13 cellular contexts compared by ENCODE assay signal in the genomic region with DNA sequence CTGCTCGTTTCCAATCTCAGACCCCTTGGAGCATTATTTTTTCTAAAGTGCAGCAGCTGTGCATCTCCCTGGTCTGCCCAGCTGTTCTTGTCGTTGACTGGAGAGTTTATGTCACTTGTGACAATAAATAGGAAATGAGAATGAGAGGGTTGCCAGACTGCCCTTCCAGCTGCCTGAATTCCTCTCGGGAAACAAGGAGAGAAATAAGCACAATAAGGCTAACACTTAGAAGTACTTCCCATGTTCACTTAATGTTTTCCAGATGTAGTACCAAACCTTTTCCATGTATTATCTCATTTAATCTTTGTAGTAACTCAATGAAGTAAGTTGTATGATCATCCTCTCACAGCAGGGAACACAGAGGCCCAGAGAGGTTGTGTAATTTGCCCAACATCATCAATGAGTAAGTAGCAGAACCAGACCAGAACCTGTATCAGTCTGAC. TPM values are rescaled to one million over a fixed set of nuclear protein-coding genes. Genes with fewer than 3 reads are reported as not detected.
DNase-seq lines count a peak whose midpoint lies in the region; ATAC-seq, FAIRE-seq and TF ChIP-seq lines count a peak whose summit lies in the region.
"Had no signal": no experiment of that assay in that cellular context is flagged by ENCODE, and none has a peak within 500 bp of the region (broad histone marks: within the 10 kb centered on the region; RNA-seq: fewer than 3 reads in every experiment).

No MANE protein-coding gene starts in this region.

- DNase-seq in NCI-H510A treated with DMSO at 0.1 percent for 48 hours (lab: John Stamatoyannopoulos, UW), result peak; percentile 47
- DNase-seq in NCI-H510A (lab: John Stamatoyannopoulos, UW), result no peak
- DNase-seq in chondrocyte (ENCODE audit: low spot score), result no peak
- peak; percentile 54 for DNase-seq in iris pigment epithelial cell (ENCODE audit: low read depth)
- DNase-seq in upper lobe of right lung, result no peak
- no peak for DNase-seq in H54 (ENCODE audit: insufficient read length, low spot score)
- DNase-seq in GM19238 (ENCODE audit: insufficient read length, low spot score), result no peak
- DNase-seq: activated T-cell treated with anti-CD3 and anti-CD28 coated beads for 4 hours; DND-41; NCI-H446 treated with DMSO at 0.1 percent for 48 hours; stimulated activated naive CD4-positive, alpha-beta T cell had no signal

- H3K4me1 Mint-ChIP-seq in chondrocyte (ENCODE audit: low read depth), result peaks cover 38% of the 10 kb centered on the region

- peaks cover 61% of the 10 kb centered on the region for H3K4me1 ChIP-seq in upper lobe of right lung

- H3K4me3 Mint-ChIP-seq in chondrocyte (ENCODE audit: unreplicated experiment), result no peak overlapping the region

- intact Hi-C loops in upper lobe of right lung (cut with DNase I), result no loop called here

- no peak for TF ChIP-seq POLR2A in H54 (IDR thresholded peaks at IDR 0.05; ENCODE audit: low read depth, low read length)

- ATAC-seq in upper lobe of right lung, result no peak
- no peak for ATAC-seq in GM19035 (IDR thresholded peaks at IDR 0.05; ENCODE audit: unreplicated experiment)

- H3K27ac ChIP-seq in upper lobe of right lung, result peak overlapping the region; percentile 60
- H3K27ac ChIP-seq: neutrophil had no signal

- no peak overlapping the region for H3K4me3 ChIP-seq in upper lobe of right lung

- H3K36me3 ChIP-seq in upper lobe of right lung, result no peaks in the 10 kb centered on the region

- no peaks in the 10 kb centered on the region for H3K27me3 ChIP-seq in upper lobe of right lung
- H3K27me3 ChIP-seq: neutrophil had no signal

- H3K9me3 ChIP-seq in upper lobe of right lung, result no peaks in the 10 kb centered on the region
- H3K9me3 ChIP-seq: neutrophil had no signal

- H3K9me3 Mint-ChIP-seq in chondrocyte (ENCODE audit: low read depth), result no peaks in the 10 kb centered on the region

- no peak for FAIRE-seq in H54 (lab: Jason Lieb, UNC)

- TF ChIP-seq CTCF in chondrocyte (IDR thresholded peaks at IDR 0.05) (no peak), upper lobe of right lung (IDR thresholded peaks at IDR 0.05) (no peak)

- peak overlapping the region; percentile 32 for H3K27ac Mint-ChIP-seq in chondrocyte (ENCODE audit: unreplicated experiment)

- no peaks in the 10 kb centered on the region for H3K36me3 Mint-ChIP-seq in chondrocyte (ENCODE audit: low read depth)

- H3K27me3 Mint-ChIP-seq in chondrocyte (ENCODE audit: low read depth), result no peaks in the 10 kb centered on the region

RNA-seq across cellular contexts. Expression of gene UBTD1, which starts 19.9 kb away (rescaled TPM):
- total RNA-seq in chondrocyte, result 29.3 to 38.2 TPM (median 38.2 TPM) in 3 replicates
- total RNA-seq in upper lobe of right lung, result 37.5 TPM

RNA-seq across cellular contexts. Expression of gene MMS19, which starts 20.4 kb away (rescaled TPM):
- total RNA-seq in chondrocyte (63.4 to 80.2 TPM (median 66.6 TPM) in 3 replicates), upper lobe of right lung (70.7 TPM)

RNA-seq across cellular contexts. Expression of gene ANKRD2, which starts 54.0 kb away (rescaled TPM):
- total RNA-seq in chondrocyte (0.46 to 0.60 TPM (median 0.54 TPM) in 3 replicates), upper lobe of right lung (0.98 TPM)

Comparison
In these comparisons a context has a peak if more than half of its experiments do, and no peak if none do; other contexts are left out.
1. DNase-seq: peak in NCI-H510A treated with DMSO at 0.1 percent for 48 hours (single experiment) and iris pigment epithelial cell (single experiment); none in NCI-H510A (single experiment), chondrocyte (single experiment), upper lobe of right lung (single experiment), H54 (single experiment) and GM19238 (single experiment).